ENCODE assay signal across 8 cellular contexts in the genomic region with DNA sequence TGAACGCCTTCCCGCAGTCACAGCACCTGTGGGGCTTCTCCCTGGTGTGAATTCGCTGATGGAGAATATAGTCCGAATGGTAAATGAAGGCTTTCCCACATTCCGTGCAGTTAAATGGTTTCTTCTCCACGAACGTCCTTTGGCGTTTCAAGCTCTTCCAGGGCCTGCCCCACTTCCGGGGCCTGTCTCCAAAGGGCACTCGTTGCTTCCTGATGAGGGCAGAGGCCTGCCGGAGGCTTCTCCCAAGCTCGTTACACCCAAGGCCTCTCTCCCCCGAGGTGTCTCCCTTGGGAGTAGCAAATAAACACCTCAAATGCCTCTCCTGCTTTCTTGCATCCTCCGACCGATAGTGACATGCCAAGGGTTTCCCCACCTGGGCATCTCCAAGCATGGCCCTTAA.
"Had no signal": no experiment of that assay in that cellular context is flagged by ENCODE, and none has a peak within 500 bp of the region (broad histone marks: within the 10 kb centered on the region; RNA-seq: fewer than 3 reads in every experiment).

No MANE protein-coding gene starts in this region.

- H3K4me3 ChIP-seq: GM23248, HAP-1 had no signal

- H3K36me3 ChIP-seq: HAP-1 had no signal

- H3K4me1 ChIP-seq: HAP-1 had no signal

- ATAC-seq: HCT116 had no signal

- H3K4me1 Mint-ChIP-seq: IgD-negative memory B cell had no signal

- H3K27ac ChIP-seq: GM23248 had no signal

- H3K9ac ChIP-seq: GM23248 had no signal

- DNase-seq: GM23248, GOT3, H7, HFFc6, KBM-7 had no signal

- H3K27ac Mint-ChIP-seq: HFFc6 had no signal

- H3K4me3 Mint-ChIP-seq: HFFc6 had no signal
